Comparison of ENCODE assay signal across 10 cellular contexts in the genomic region with DNA sequence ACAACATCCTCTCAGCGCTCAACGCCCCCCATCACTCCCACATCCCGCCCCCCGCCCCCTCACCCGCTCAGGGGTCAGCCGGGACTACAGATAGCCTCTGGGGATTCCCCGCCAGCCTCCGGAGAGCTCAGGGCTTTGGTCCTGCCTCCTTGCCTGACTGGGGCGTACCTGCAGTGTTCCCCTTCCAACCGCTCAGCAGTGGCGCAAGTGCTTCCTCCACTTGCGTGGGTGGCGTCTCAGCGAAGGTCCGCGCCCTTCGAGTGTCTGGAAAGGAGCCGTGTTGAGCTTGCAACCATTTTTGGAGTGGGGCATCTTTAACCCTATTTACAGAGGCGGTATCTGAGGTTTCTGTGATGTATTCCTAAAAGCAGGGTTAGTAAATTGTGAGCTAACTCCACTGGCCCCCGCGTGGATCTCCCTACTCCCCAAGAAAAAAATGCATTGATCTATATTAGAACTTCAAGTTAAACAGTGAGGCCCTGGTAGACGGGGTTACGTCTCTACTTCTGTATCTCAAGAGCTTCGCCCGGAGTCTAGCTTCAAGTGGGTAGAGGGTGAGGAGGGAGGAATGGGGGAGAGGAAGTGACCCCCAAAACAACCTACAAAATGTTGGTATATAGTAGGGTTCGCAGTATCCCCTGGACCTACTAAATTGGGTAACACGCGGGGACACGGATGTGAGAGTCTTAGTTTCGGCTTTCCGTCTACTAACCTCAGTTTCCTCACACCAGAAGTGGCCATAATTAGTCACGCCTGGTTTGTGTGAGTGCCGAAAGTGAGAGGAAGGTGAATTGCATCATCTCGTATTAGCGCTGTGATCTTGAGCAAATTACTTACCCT. TPM values are rescaled to one million over a fixed set of nuclear protein-coding genes. Genes with fewer than 3 reads are reported as not detected.
A peak's percentile ranks its signal among the peaks of the same experiment; 100 is the strongest.
DNase-seq lines count a peak whose midpoint lies in the region; ATAC-seq and TF ChIP-seq lines count a peak whose summit lies in the region.
"Had no signal": no experiment of that assay in that cellular context is flagged by ENCODE, and none has a peak within 500 bp of the region (broad histone marks: within the 10 kb centered on the region; RNA-seq: fewer than 3 reads in every experiment).

No MANE protein-coding gene starts in this region.

- H3K9me3 Mint-ChIP-seq in CD4-positive, alpha-beta T cell = no peaks in the 10 kb centered on the region
- peaks cover 0 to 3% (median 0%) of the 10 kb centered on the region in 3 donors for H3K9me3 Mint-ChIP-seq in T-cell

- H3K27ac Mint-ChIP-seq in CD4-positive, alpha-beta T cell = no peak overlapping the region
- H3K27ac Mint-ChIP-seq in T-cell = no peak overlapping the region

- POLR2A ChIA-PET in CD4-positive, alpha-beta T cell (lab: Charles Lee) = no interaction called here
- POLR2A ChIA-PET in T-cell (lab: Charles Lee) = interaction anchor here in 1 of 2 donors (0.6 kb wide), 1 partner anchor 14 kb away, joined by 9 read pairs; no protein-coding TSS in a partner anchor

- peaks cover 95% of the 10 kb centered on the region for H3K27me3 ChIP-seq in CD4-positive, alpha-beta T cell (ENCODE audit: control insufficient read depth, insufficient read depth, low read length)

- peaks cover 44% of the 10 kb centered on the region for H3K4me1 Mint-ChIP-seq in CD4-positive, alpha-beta T cell (ENCODE audit: low read depth)
- H3K4me1 Mint-ChIP-seq in T-cell = peaks cover 24 to 27% (median 25%) of the 10 kb centered on the region in 3 donors

- no peak for DNase-seq in CD4-positive, alpha-beta T cell
- DNase-seq in T-cell (no peak), renal cortical epithelial cell (ENCODE audit: low read depth) (peak; percentile 25), NCI-H2107 treated with DMSO at 0.1 percent for 48 hours (lab: John Stamatoyannopoulos, UW; ENCODE audit: unreplicated experiment) (no peak)
- no peak for DNase-seq in stimulated activated CD4-positive, alpha-beta T cell treated with anti-CD3 and anti-CD28 coated beads, Interleukin-2, amount 100 ng/mL, for 48 hours
- DNase-seq in stimulated activated CD4-positive, alpha-beta T cell treated with anti-CD3 and anti-CD28 coated beads, Interleukin-12 subunit alpha, Interleukin-12 subunit beta, amount 100 ng/mL, for 4 hours = no peak

- H3K9me3 ChIP-seq in CD4-positive, alpha-beta T cell (ENCODE audit: control insufficient read depth, low read length) = peaks cover 12% of the 10 kb centered on the region

- ATAC-seq in CD4-positive, alpha-beta T cell (ENCODE audit: poor library complexity) = no peak
- peak; percentile 72 for ATAC-seq in GM19025 (IDR thresholded peaks at IDR 0.05; ENCODE audit: low read depth, unreplicated experiment)
- peak; percentile 71 for ATAC-seq in HG03064 (IDR thresholded peaks at IDR 0.05; ENCODE audit: low read depth, unreplicated experiment)
- peak in 3 of 4 experiments; percentile 21 to 52 (median 29) for ATAC-seq in T-cell (replicated peaks in 1 of 4)
- ATAC-seq: HCT116 had no signal

- no peak overlapping the region for H3K27ac ChIP-seq in CD4-positive, alpha-beta T cell (ENCODE audit: low read depth, low read length)
- H3K27ac ChIP-seq: vagina had no signal

- H3K4me3 Mint-ChIP-seq in CD4-positive, alpha-beta T cell = peak overlapping the region; percentile 16
- peak overlapping the region in 2 of 3 donors; percentile 26 to 57 for H3K4me3 Mint-ChIP-seq in T-cell

- intact Hi-C loops in CD4-positive, alpha-beta T cell (cut with DNase I, micrococcal nuclease) = no loop called here

- TF ChIP-seq CTCF in CD4-positive, alpha-beta T cell (IDR thresholded peaks at IDR 0.05) = no peak

- H3K36me3 Mint-ChIP-seq in CD4-positive, alpha-beta T cell (ENCODE audit: low read depth) = no peaks in the 10 kb centered on the region
- no peaks in the 10 kb centered on the region for H3K36me3 Mint-ChIP-seq in T-cell

- CTCF ChIA-PET in CD4-positive, alpha-beta T cell (lab: Charles Lee) = no interaction called here
- CTCF ChIA-PET in T-cell (lab: Charles Lee) = interaction anchor here in 1 of 2 donors (0.6 kb wide), 1 partner anchor 43 kb away, joined by 10 read pairs; no protein-coding TSS in a partner anchor

- peaks cover 94% of the 10 kb centered on the region for H3K27me3 Mint-ChIP-seq in CD4-positive, alpha-beta T cell
- peaks cover 80 to 90% of the 10 kb centered on the region in 2 donors for H3K27me3 Mint-ChIP-seq in T-cell

RNA-seq across cellular contexts. Expression of a gene that starts 16.1 kb away (rescaled TPM):
- not detected for total RNA-seq in CD4-positive, alpha-beta T cell
- not detected for total RNA-seq in T-cell
- total RNA-seq in renal cortical epithelial cell = not detected in 2 replicates

RNA-seq across cellular contexts. Expression of a gene that starts 44.1 kb away (rescaled TPM):
- 1 to 10 TPM; 3.9 to 4.2 TPM for total RNA-seq in CD4-positive, alpha-beta T cell
- total RNA-seq in T-cell (10 to 100 TPM in 4 of 5 donors, 1 to 10 TPM in 1; 8.7 to 15.1 (median 13.4) TPM), renal cortical epithelial cell (15.1 and 18.7 TPM in 2 replicates)
